17 cellular contexts compared by ENCODE assay signal in genomic region chrX:136625246-136625645, GRCh38. TPM values are rescaled to one million over a fixed set of nuclear protein-coding genes. Genes with fewer than 3 reads are reported as not detected.
A peak's percentile ranks its signal among the peaks of the same experiment; 100 is the strongest.
DNase-seq lines count a peak whose midpoint lies in the region; ATAC-seq and TF ChIP-seq lines count a peak whose summit lies in the region.
"Had no signal": no experiment of that assay in that cellular context is flagged by ENCODE, and none has a peak within 500 bp of the region (broad histone marks: within the 10 kb centered on the region; RNA-seq: fewer than 3 reads in every experiment).

No MANE protein-coding gene starts in this region.

- intact Hi-C loops in CD4-positive, alpha-beta memory T cell (cut with micrococcal nuclease), result no loop called here
- intact Hi-C loops in activated CD4-positive, alpha-beta memory T cell treated with anti-CD3 and anti-CD28 coated beads for 36 hours (cut with micrococcal nuclease), result loop anchor here (5.0 kb wide), 1 partner anchor 38 kb away; no protein-coding TSS in a partner anchor
- intact Hi-C loops in heart right ventricle (cut with DNase I), result no loop called here

- H3K36me3 ChIP-seq in CD4-positive, alpha-beta memory T cell (ENCODE audit: insufficient read depth, low read length), result no peaks in the 10 kb centered on the region
- H3K36me3 ChIP-seq in heart right ventricle, result no peaks in the 10 kb centered on the region

- WGBS in heart right ventricle, 2 donors, result 64 to 81% methylated on average over 2 of the region's 2 CpGs

- no peak overlapping the region for H3K4me3 ChIP-seq in CD4-positive, alpha-beta memory T cell (ENCODE audit: low read length in 2 of 2)
- no peak overlapping the region for H3K4me3 ChIP-seq in heart right ventricle

- ATAC-seq in activated CD8-positive, alpha-beta memory T cell treated with anti-CD3 and anti-CD28 coated beads, Interleukin-2, amount 10 ng/mL, durations not matched to agents 7 days and 5 days, result no peak
- no peak for ATAC-seq in activated naive CD8-positive, alpha-beta T cell treated with anti-CD3 and anti-CD28 coated beads, Interleukin-2, amount 10 ng/mL, durations not matched to agents 7 days and 5 days (ENCODE audit: low read depth)
- ATAC-seq in heart right ventricle, result no peak
- ATAC-seq: HepG2 had no signal

- peaks cover 20% of the 10 kb centered on the region for H3K36me3 Mint-ChIP-seq in activated CD8-positive, alpha-beta memory T cell treated with anti-CD3 and anti-CD28 coated beads, Interleukin-2, amount 10 ng/mL, durations not matched to agents 7 days and 5 days
- no peaks in the 10 kb centered on the region for H3K36me3 Mint-ChIP-seq in CD4-positive, alpha-beta memory T cell
- no peaks in the 10 kb centered on the region for H3K36me3 Mint-ChIP-seq in activated CD4-positive, alpha-beta memory T cell treated with anti-CD3 and anti-CD28 coated beads for 36 hours
- H3K36me3 Mint-ChIP-seq in activated naive CD8-positive, alpha-beta T cell treated with anti-CD3 and anti-CD28 coated beads, Interleukin-2, amount 10 ng/mL, durations not matched to agents 7 days and 5 days, result peaks cover 4% of the 10 kb centered on the region

- H3K27me3 Mint-ChIP-seq in activated CD8-positive, alpha-beta memory T cell treated with anti-CD3 and anti-CD28 coated beads, Interleukin-2, amount 10 ng/mL, durations not matched to agents 7 days and 5 days, result no peaks in the 10 kb centered on the region
- no peaks in the 10 kb centered on the region for H3K27me3 Mint-ChIP-seq in CD4-positive, alpha-beta memory T cell
- H3K27me3 Mint-ChIP-seq in activated CD4-positive, alpha-beta memory T cell treated with anti-CD3 and anti-CD28 coated beads for 36 hours, result no peaks in the 10 kb centered on the region
- no peaks in the 10 kb centered on the region for H3K27me3 Mint-ChIP-seq in activated naive CD8-positive, alpha-beta T cell treated with anti-CD3 and anti-CD28 coated beads, Interleukin-2, amount 10 ng/mL, durations not matched to agents 7 days and 5 days

- H3K27ac Mint-ChIP-seq in activated CD8-positive, alpha-beta memory T cell treated with anti-CD3 and anti-CD28 coated beads, Interleukin-2, amount 10 ng/mL, durations not matched to agents 7 days and 5 days, result peak overlapping the region; percentile 93
- H3K27ac Mint-ChIP-seq in CD4-positive, alpha-beta memory T cell, result peak overlapping the region in 4 of 7 donors; percentile 22 to 94 (median 37)
- peak overlapping the region; percentile 82 for H3K27ac Mint-ChIP-seq in activated CD4-positive, alpha-beta memory T cell treated with anti-CD3 and anti-CD28 coated beads for 36 hours
- H3K27ac Mint-ChIP-seq in activated naive CD8-positive, alpha-beta T cell treated with anti-CD3 and anti-CD28 coated beads, Interleukin-2, amount 10 ng/mL, durations not matched to agents 7 days and 5 days, result peak overlapping the region; percentile 44

- peak overlapping the region; percentile 16 for H3K27ac ChIP-seq in CD4-positive, alpha-beta memory T cell (ENCODE audit: low read depth, low read length)
- no peak overlapping the region for H3K27ac ChIP-seq in heart right ventricle
- H3K27ac ChIP-seq: C4-2B had no signal

- CTCF ChIA-PET in activated CD8-positive, alpha-beta memory T cell treated with anti-CD3 and anti-CD28 coated beads, Interleukin-2, amount 10 ng/mL, durations not matched to agents 7 days and 5 days (lab: Charles Lee), result interaction anchor here (1.5 kb wide), 1 partner anchor 11 kb away, joined by 7 read pairs; no protein-coding TSS in a partner anchor
- CTCF ChIA-PET in CD4-positive, alpha-beta memory T cell (lab: Charles Lee; ENCODE audit: partially characterized antibody), result interaction anchor here (0.9 to 2.2 kb wide), 2 partner anchors 10 to 47 kb away, joined by 3 to 6 read pairs; no protein-coding TSS in a partner anchor
- CTCF ChIA-PET in activated CD4-positive, alpha-beta memory T cell treated with anti-CD3 and anti-CD28 coated beads for 36 hours (lab: Charles Lee), result interaction anchor here (1.1 kb wide), 1 partner anchor 19 kb away, joined by 3 read pairs; no protein-coding TSS in a partner anchor

- H3K9me3 ChIP-seq in CD4-positive, alpha-beta memory T cell (ENCODE audit: control insufficient read depth in 1 of 2, low read length in 2 of 2), result no peaks in the 10 kb centered on the region
- no peaks in the 10 kb centered on the region for H3K9me3 ChIP-seq in heart right ventricle

- no peaks in the 10 kb centered on the region for H3K27me3 ChIP-seq in CD4-positive, alpha-beta memory T cell (ENCODE audit: insufficient read depth, low read length)
- H3K27me3 ChIP-seq in heart right ventricle, result peaks cover 0 to 4% (median 0%) of the 10 kb centered on the region in 7 donors

- no peak for TF ChIP-seq CTCF in heart right ventricle (IDR thresholded peaks at IDR 0.05)

- H3K4me1 Mint-ChIP-seq in activated CD8-positive, alpha-beta memory T cell treated with anti-CD3 and anti-CD28 coated beads, Interleukin-2, amount 10 ng/mL, durations not matched to agents 7 days and 5 days, result peaks cover 95% of the 10 kb centered on the region
- peaks cover 55 to 88% (median 74%) of the 10 kb centered on the region in 4 donors for H3K4me1 Mint-ChIP-seq in CD4-positive, alpha-beta memory T cell
- peaks cover 86% of the 10 kb centered on the region for H3K4me1 Mint-ChIP-seq in activated CD4-positive, alpha-beta memory T cell treated with anti-CD3 and anti-CD28 coated beads for 36 hours (ENCODE audit: low read depth)
- H3K4me1 Mint-ChIP-seq in activated naive CD8-positive, alpha-beta T cell treated with anti-CD3 and anti-CD28 coated beads, Interleukin-2, amount 10 ng/mL, durations not matched to agents 7 days and 5 days, result peaks cover 68% of the 10 kb centered on the region

- POLR2A ChIA-PET in CD4-positive, alpha-beta memory T cell (lab: Charles Lee; ENCODE audit: partially characterized antibody), result interaction anchor here (0.6 to 6.7 kb wide), 8 partner anchors 7 to 70 kb away, joined by 3 to 123 read pairs (median 22); no protein-coding TSS in a partner anchor
- POLR2A ChIA-PET in activated CD4-positive, alpha-beta memory T cell treated with anti-CD3 and anti-CD28 coated beads for 36 hours (lab: Charles Lee), result interaction anchor here (1.1 to 7.7 kb wide), 5 partner anchors 8 to 41 kb away, joined by 3 to 61 read pairs (median 11); no protein-coding TSS in a partner anchor
- POLR2A ChIA-PET in activated naive CD8-positive, alpha-beta T cell treated with anti-CD3 and anti-CD28 coated beads, Interleukin-2, amount 10 ng/mL, durations not matched to agents 7 days and 5 days (lab: Charles Lee), result no interaction called here

- H3K4me3 Mint-ChIP-seq in activated CD8-positive, alpha-beta memory T cell treated with anti-CD3 and anti-CD28 coated beads, Interleukin-2, amount 10 ng/mL, durations not matched to agents 7 days and 5 days, result no peak overlapping the region
- no peak overlapping the region for H3K4me3 Mint-ChIP-seq in CD4-positive, alpha-beta memory T cell
- H3K4me3 Mint-ChIP-seq in activated CD4-positive, alpha-beta memory T cell treated with anti-CD3 and anti-CD28 coated beads for 36 hours, result no peak overlapping the region
- no peak overlapping the region for H3K4me3 Mint-ChIP-seq in activated naive CD8-positive, alpha-beta T cell treated with anti-CD3 and anti-CD28 coated beads, Interleukin-2, amount 10 ng/mL, durations not matched to agents 7 days and 5 days

- DNase-seq in activated CD8-positive, alpha-beta memory T cell treated with anti-CD3 and anti-CD28 coated beads, Interleukin-2, amount 10 ng/mL, durations not matched to agents 7 days and 5 days, result no peak
- no peak for DNase-seq in activated CD8-positive, alpha-beta memory T cell treated with anti-CD3 and anti-CD28 coated beads, Interleukin-2, amount 50 U/mL, for 48 hours
- DNase-seq in CD4-positive, alpha-beta memory T cell, result no peak
- no peak for DNase-seq in activated CD4-positive, alpha-beta memory T cell treated with anti-CD3 and anti-CD28 coated beads for 36 hours
- no peak for DNase-seq in activated naive CD8-positive, alpha-beta T cell treated with anti-CD3 and anti-CD28 coated beads, Interleukin-2, amount 10 ng/mL, durations not matched to agents 7 days and 5 days
- no peak for DNase-seq in heart right ventricle
- no peak for DNase-seq in retina
- no peak for DNase-seq in HK-2 (ENCODE audit: unreplicated experiment)
- DNase-seq: COR-L47, GOT3, KG1, NCI-H1417 treated with DMSO at 0.1 percent for 48 hours, NCI-H1930, NCI-H446, RPMI8226 had no signal

- peaks cover 87% of the 10 kb centered on the region for H3K4me1 ChIP-seq in CD4-positive, alpha-beta memory T cell (ENCODE audit: insufficient read depth, low read length)
- no peaks in the 10 kb centered on the region for H3K4me1 ChIP-seq in heart right ventricle

- H3K9me3 Mint-ChIP-seq in activated CD8-positive, alpha-beta memory T cell treated with anti-CD3 and anti-CD28 coated beads, Interleukin-2, amount 10 ng/mL, durations not matched to agents 7 days and 5 days (ENCODE audit: low read depth), result peaks cover 3% of the 10 kb centered on the region
- no peaks in the 10 kb centered on the region for H3K9me3 Mint-ChIP-seq in CD4-positive, alpha-beta memory T cell
- no peaks in the 10 kb centered on the region for H3K9me3 Mint-ChIP-seq in activated CD4-positive, alpha-beta memory T cell treated with anti-CD3 and anti-CD28 coated beads for 36 hours
- peaks cover 2% of the 10 kb centered on the region for H3K9me3 Mint-ChIP-seq in activated naive CD8-positive, alpha-beta T cell treated with anti-CD3 and anti-CD28 coated beads, Interleukin-2, amount 10 ng/mL, durations not matched to agents 7 days and 5 days

RNA-seq across cellular contexts. Expression of gene CD40LG, which starts 22.7 kb away (rescaled TPM):
- 10 to 100 TPM in 1 of 2 experiments, 1 to 10 TPM in 1; 5.9 to 12.7 TPM for total RNA-seq in activated CD8-positive, alpha-beta memory T cell treated with anti-CD3 and anti-CD28 coated beads, Interleukin-2, amount 10 ng/mL, durations not matched to agents 7 days and 5 days
- total RNA-seq in CD4-positive, alpha-beta memory T cell, result 10 to 100 TPM; 68.4 to 75.0 TPM
- 100 to 1,000 TPM; 109 to 137 TPM for polyA plus RNA-seq in CD4-positive, alpha-beta memory T cell
- 100 to 1,000 TPM; 153 to 155 TPM for total RNA-seq in activated CD4-positive, alpha-beta memory T cell treated with anti-CD3 and anti-CD28 coated beads for 36 hours
- 1 to 10 TPM; 2.5 to 3.7 TPM for total RNA-seq in activated naive CD8-positive, alpha-beta T cell treated with anti-CD3 and anti-CD28 coated beads, Interleukin-2, amount 10 ng/mL, durations not matched to agents 7 days and 5 days
- total RNA-seq in heart right ventricle, result under 1 TPM in 4 of 10 donors, not detected in 6; 0.21 to 0.67 (median 0.28) TPM
- polyA plus RNA-seq in heart right ventricle, result under 1 TPM in 1 of 2 donors, not detected in 1; 0.06 TPM
- total RNA-seq: HepG2 had no signal
- polyA plus RNA-seq: HepG2 had no signal

Comparison
In these comparisons a context has a peak if more than half of its experiments do, and no peak if none do; other contexts are left out.
1. H3K27ac Mint-ChIP-seq: peak in every context shown above with its lines; median percentile 93 in activated CD8-positive, alpha-beta memory T cell treated with anti-CD3 and anti-CD28 coated beads, Interleukin-2, amount 10 ng/mL, durations not matched to agents 7 days and 5 days; 82 in activated CD4-positive, alpha-beta memory T cell treated with anti-CD3 and anti-CD28 coated beads for 36 hours; 44 in activated naive CD8-positive, alpha-beta T cell treated with anti-CD3 and anti-CD28 coated beads, Interleukin-2, amount 10 ng/mL, durations not matched to agents 7 days and 5 days; 37 in CD4-positive, alpha-beta memory T cell.
2. RNA of gene CD40LG, which starts 22.7 kb away (total RNA-seq): 153 to 155 TPM in activated CD4-positive, alpha-beta memory T cell treated with anti-CD3 and anti-CD28 coated beads for 36 hours and 68.4 to 75.0 TPM in CD4-positive, alpha-beta memory T cell; 5.9 to 12.7 TPM in activated CD8-positive, alpha-beta memory T cell treated with anti-CD3 and anti-CD28 coated beads, Interleukin-2, amount 10 ng/mL, durations not matched to agents 7 days and 5 days, 2.5 to 3.7 TPM in activated naive CD8-positive, alpha-beta T cell treated with anti-CD3 and anti-CD28 coated beads, Interleukin-2, amount 10 ng/mL, durations not matched to agents 7 days and 5 days and 0.21 to 0.67 TPM in heart right ventricle; every median in the first group is over 4 times any median in the second.